9 cellular contexts compared by ENCODE assay signal in the genomic region with DNA sequence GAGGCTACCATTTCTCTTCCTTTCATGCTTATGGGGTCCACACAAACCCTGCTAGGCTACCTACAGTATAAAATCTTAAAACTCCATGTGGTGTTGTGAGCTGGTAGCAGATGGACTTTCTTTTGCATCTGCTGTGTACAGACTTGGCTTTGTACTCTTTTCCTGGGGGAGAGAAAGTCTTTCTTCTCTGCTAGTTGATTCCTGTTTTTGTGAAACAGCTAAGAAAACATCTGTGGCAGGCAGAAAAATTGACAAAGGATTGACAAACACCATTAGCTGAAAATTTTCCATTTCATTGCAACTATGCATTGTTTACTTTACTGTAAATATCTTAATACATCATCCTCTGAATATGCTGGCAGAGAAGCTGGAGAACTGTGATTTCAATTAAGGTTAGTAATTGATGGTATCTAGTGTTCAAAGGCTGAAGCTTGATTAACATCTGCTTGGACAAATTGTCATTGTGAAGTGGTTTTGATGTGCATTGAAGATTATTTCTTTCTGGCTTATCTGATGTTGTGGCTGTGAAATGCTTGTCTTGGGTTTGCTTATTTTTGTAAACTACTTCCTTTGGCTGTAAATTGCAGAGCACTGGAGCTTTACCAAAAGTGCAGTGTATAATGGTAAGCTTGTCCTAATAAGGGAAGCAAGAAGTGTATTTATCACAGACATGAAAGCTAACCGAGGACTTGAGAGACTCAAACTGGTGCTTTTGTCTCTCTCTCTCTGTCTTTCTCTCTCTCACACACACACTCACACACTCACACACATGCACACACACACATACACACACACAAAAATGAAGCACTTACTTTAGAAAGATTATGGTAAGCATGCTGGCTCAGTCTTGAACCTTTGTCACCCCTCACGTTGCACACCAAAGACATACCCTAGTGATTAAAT. TPM values are rescaled to one million over a fixed set of nuclear protein-coding genes. Genes with fewer than 3 reads are reported as not detected.
DNase-seq lines count a peak whose midpoint lies in the region; ATAC-seq, FAIRE-seq and TF ChIP-seq lines count a peak whose summit lies in the region.
"Had no signal": no experiment of that assay in that cellular context is flagged by ENCODE, and none has a peak within 500 bp of the region (broad histone marks: within the 10 kb centered on the region; RNA-seq: fewer than 3 reads in every experiment).

A gene (plus strand): TSS at position 665 of the 903 bp plus-strand sequence. CDS start 11,697 bp downstream, outside the sequence.

- CTCF ChIA-PET in PC-9 (lab: Charles Lee): interaction anchor here (0.6 kb wide), 1 partner anchor 480 kb away, joined by 3 read pairs; no protein-coding TSS in a partner anchor

- ATAC-seq in foreskin keratinocyte (peak; percentile 24), sciatic nerve (peak; percentile 69), GM18909 (IDR thresholded peaks at IDR 0.05; ENCODE audit: poor library complexity, unreplicated experiment) (no peak)

- TF ChIP-seq CTCF in PC-9 (conservative IDR thresholded peaks at IDR 0.05) (no peak), foreskin keratinocyte (conservative IDR thresholded peaks at IDR 0.05) (no peak)

- BruUV-seq in PC-9 (replicated peaks; lab: Mats Ljungman, UMichigan): no TSS peak

- no peaks in the 10 kb centered on the region for H3K79me2 ChIP-seq in PC-9 (ENCODE audit: low read depth)

- TF ChIP-seq POLR2A in GM12891 (IDR thresholded peaks at IDR 0.05; ENCODE audit: low read depth, low read length): no peak

- no peak for FAIRE-seq in GM12891 (lab: Jason Lieb, UNC)

- H3K36me3 ChIP-seq in PC-9 (ENCODE audit: low read depth): no peaks in the 10 kb centered on the region

- POLR2A ChIA-PET in PC-9 (lab: Charles Lee; ENCODE audit: unreplicated experiment): interaction anchor here (0.7 kb wide), 1 partner anchor 134 kb away, joined by 8 read pairs; no protein-coding TSS in a partner anchor

- no peaks in the 10 kb centered on the region for H3F3A ChIP-seq in PC-9 (ENCODE audit: insufficient read depth, low read depth)

- 0 out of 2 replicates have a peak, but pooled peaks cover 3% of the 10 kb centered on the region for H3K9me3 ChIP-seq in PC-9 (ENCODE audit: insufficient read depth, low read depth)

- no peaks in the 10 kb centered on the region for H3K9me2 ChIP-seq in PC-9 (ENCODE audit: insufficient read depth)

- no peak within 1 kb of the TSS for H3K4me3 ChIP-seq in PC-9
- H3K4me3 ChIP-seq: lung had no signal

- peak within 1 kb of the TSS; percentile 30; the same call in 1 of the 2 replicates for H3K4me2 ChIP-seq in PC-9

- H2AFZ ChIP-seq in PC-9: 0 out of 2 replicates have a peak within 1 kb of the TSS, but pooled peaks have one; percentile 8

- H3K27ac ChIP-seq in PC-9: no peak within 1 kb of the TSS
- H3K27ac ChIP-seq in foreskin keratinocyte: no peak within 1 kb of the TSS

- H3K4me1 ChIP-seq in PC-9 (replicated peaks; ENCODE audit: insufficient read depth) (peaks cover 14% of the 10 kb centered on the region), foreskin keratinocyte (peaks cover 28% of the 10 kb centered on the region)

- H3K27me3 ChIP-seq in PC-9 (ENCODE audit: insufficient read depth, low read depth) (no peaks in the 10 kb centered on the region), foreskin keratinocyte (no peaks in the 10 kb centered on the region)

- intact Hi-C loops in PC-9 (cut with micrococcal nuclease; ENCODE audit: unreplicated experiment): no loop called here
- intact Hi-C loops in sciatic nerve (cut with DNase I): no loop called here

- DNase-seq in H4 (ENCODE audit: low spot score): peak; percentile 74
- DNase-seq in PC-9: no peak
- DNase-seq in foreskin keratinocyte: peak; percentile 54 to 64
- no peak for DNase-seq in sciatic nerve (ENCODE audit: low spot score)
- DNase-seq in UCSD-AML1 (lab: John Stamatoyannopoulos, UW; ENCODE audit: unreplicated experiment): no peak
- DNase-seq in NCI-H2227 treated with DMSO at 0.1 percent for 48 hours (lab: John Stamatoyannopoulos, UW): no peak
- DNase-seq in GM12891 (ENCODE audit: insufficient read length, low spot score): no peak

- H4K20me1 ChIP-seq in PC-9 (ENCODE audit: insufficient read depth): no peaks in the 10 kb centered on the region

TF ChIP-seq in GM12891, 5 proteins besides CTCF, POLR2A, EP300 and RAD21:
- TF ChIP-seq POU2F2 (IDR thresholded peaks at IDR 0.05; ENCODE audit: low read depth, low read length): no peak
- TF ChIP-seq POLR2AphosphoS5 (IDR thresholded peaks at IDR 0.05; ENCODE audit: low read depth, low read length): no peak
- TF ChIP-seq TAF1 (IDR thresholded peaks at IDR 0.05; ENCODE audit: low read depth, low read length): no peak
TF ChIP-seq in GM12891: peak in this region for 0.

RNA-seq across cellular contexts. Expression of the gene that starts here (rescaled TPM):
- total RNA-seq in H4 (2014; rRNA removed; shearing (Covaris generic)): 1.7 and 2.0 TPM in 2 replicates
- 1.2 and 4.3 TPM in 2 replicates for total RNA-seq in PC-9 (2021)
- total RNA-seq in foreskin keratinocyte: 0.81 and 1.0 TPM in 2 replicates
- 0.08 and 0.16 TPM in 2 replicates for polyA plus RNA-seq in foreskin keratinocyte
- 24.7 TPM for total RNA-seq in sciatic nerve
- 0.13 TPM for polyA plus RNA-seq in GM12891 (2012; ENCODE audit: low read depth, missing spikeins)

Comparison
In these comparisons a context has a peak if more than half of its experiments do, and no peak if none do; other contexts are left out.
1. DNase-seq: peak in H4 (single experiment) and foreskin keratinocyte (2 of 2); none in PC-9 (0 of 2), sciatic nerve (single experiment), UCSD-AML1 (single experiment), NCI-H2227 treated with DMSO at 0.1 percent for 48 hours (single experiment) and GM12891 (single experiment).